25 cellular contexts compared by ENCODE assay signal in the genomic region with DNA sequence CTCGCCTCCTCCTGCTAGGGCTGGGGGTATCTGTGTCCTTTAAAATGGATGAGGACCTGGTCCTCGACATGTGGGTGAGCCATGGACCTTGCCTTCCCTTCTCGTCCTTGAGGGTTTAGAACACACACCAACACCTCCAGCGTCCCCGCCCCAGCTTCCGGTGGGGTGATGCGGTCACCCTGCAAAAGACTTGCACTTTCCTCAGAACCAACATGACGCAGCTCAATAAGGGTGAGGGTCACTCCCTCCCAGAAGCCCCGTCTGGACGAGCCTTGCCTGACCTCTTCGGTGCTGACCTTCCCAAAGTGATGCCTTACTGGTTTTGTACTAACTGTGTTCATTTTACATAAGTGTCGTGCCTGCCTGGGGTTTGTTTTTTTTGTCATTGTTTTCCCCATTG. TPM values are rescaled to one million over a fixed set of nuclear protein-coding genes. Genes with fewer than 3 reads are reported as not detected.
DNase-seq lines count a peak whose midpoint lies in the region; TF ChIP-seq lines count a peak whose summit lies in the region.
"Had no signal": no experiment of that assay in that cellular context is flagged by ENCODE, and none has a peak within 500 bp of the region (broad histone marks: within the 10 kb centered on the region; RNA-seq: fewer than 3 reads in every experiment).

No MANE protein-coding gene starts in this region.

- H3K4me3 Mint-ChIP-seq in MCF 10A (ENCODE audit: unreplicated experiment): no peak overlapping the region
- peak overlapping the region; percentile 35 for H3K4me3 Mint-ChIP-seq in endothelial cell (ENCODE audit: unreplicated experiment)
- H3K4me3 Mint-ChIP-seq: CD14-positive monocyte; CD4-positive, alpha-beta T cell; CD8-positive, alpha-beta memory T cell; GM23338; H9; HFFc6 had no signal

- no peak overlapping the region for H2AFZ ChIP-seq in mammary epithelial cell (ENCODE audit: low read depth, low read length)
- H2AFZ ChIP-seq: GM23338 had no signal

- no peak for DNase-seq in MCF 10A (ENCODE audit: unreplicated experiment)
- DNase-seq in mammary epithelial cell: no peak
- DNase-seq in endothelial cell (ENCODE audit: low spot score): no peak
- no peak for DNase-seq in thyroid gland
- no peak for DNase-seq in 8988T
- DNase-seq in transverse colon: no peak
- DNase-seq: ACHN; AML-193; BE2C; CD4-positive, alpha-beta T cell; CD8-positive, alpha-beta memory T cell; DMS 273 treated with DMSO at 0.1 percent for 48 hours; DMS79; EL; GDM1; H9; HFFc6 had no signal

- H3K79me2 ChIP-seq in mammary epithelial cell (ENCODE audit: insufficient read depth, low read length): no peaks in the 10 kb centered on the region

- dilution Hi-C loops in mammary epithelial cell (cut with HindIII; ENCODE audit: low sequenced_read_pairs): no loop called here

- no TSS peak for BruUV-seq in MCF 10A (replicated peaks; lab: Mats Ljungman, UMichigan)
- BruUV-seq in mammary epithelial cell (replicated peaks; lab: Mats Ljungman, UMichigan): no TSS peak

- peaks cover 12% of the 10 kb centered on the region for H3K4me1 Mint-ChIP-seq in MCF 10A (ENCODE audit: insufficient read depth, unreplicated experiment)
- no peaks in the 10 kb centered on the region for H3K4me1 Mint-ChIP-seq in endothelial cell (ENCODE audit: unreplicated experiment)
- H3K4me1 Mint-ChIP-seq: CD14-positive monocyte; CD8-positive, alpha-beta memory T cell; GM23338; H9 had no signal

- intact Hi-C loops in MCF 10A (cut with micrococcal nuclease): no loop called here
- intact Hi-C loops in mammary epithelial cell (cut with micrococcal nuclease): no loop called here
- intact Hi-C loops in thyroid gland (cut with DNase I): no loop called here
- intact Hi-C loops in transverse colon (cut with DNase I; ENCODE audit: low total_unique reads): no loop called here

- in situ Hi-C loops in mammary epithelial cell (cut with MboI; ENCODE audit: low sequenced_read_pairs in 2 of 2) (no loop called here), transverse colon (cut with MboI; ENCODE audit: low pct_ligation_motif_present in 1 of 4, low pct_unique_long_range_greater_than_20kb in 1 of 4, low sequenced_read_pairs in 3 of 4) (loop anchor here in 1 of 4 donors (25.0 kb wide), 1 partner anchor 157 kb away; no protein-coding TSS in a partner anchor)

- no peaks in the 10 kb centered on the region for H3K4me1 ChIP-seq in mammary epithelial cell (ENCODE audit: insufficient read depth, low read length)
- H3K4me1 ChIP-seq in HUES6 (ENCODE audit: control insufficient read depth, insufficient read depth, low read length): no peaks in the 10 kb centered on the region
- no peaks in the 10 kb centered on the region for H3K4me1 ChIP-seq in thyroid gland
- H3K4me1 ChIP-seq in transverse colon: no peaks in the 10 kb centered on the region
- H3K4me1 ChIP-seq: A549; BE2C; BLaER1 treated with 17β-estradiol and CSF1 and Interleukin-3, amounts not matched to agents 10 nM and 100 nM had no signal

- TF ChIP-seq CTCF in MCF 10A (IDR thresholded peaks at IDR 0.05; ENCODE audit: unreplicated experiment) (no peak), mammary epithelial cell (conservative IDR thresholded peaks at IDR 0.05 in 1 of 2, IDR thresholded peaks at IDR 0.05 in 1 of 2; ENCODE audit: extremely low read depth in 1 of 2, insufficient read depth in 1 of 2, low read depth in 1 of 2, low read length in 2 of 2) (no peak), endothelial cell (IDR thresholded peaks at IDR 0.05; ENCODE audit: unreplicated experiment) (no peak), thyroid gland (IDR thresholded peaks at IDR 0.05) (no peak), transverse colon (IDR thresholded peaks at IDR 0.05) (no peak)

- H3K27me3 ChIP-seq in mammary epithelial cell (ENCODE audit: insufficient read depth, low read length) (no peaks in the 10 kb centered on the region), HUES6 (ENCODE audit: control insufficient read depth, insufficient read depth, low read length) (no peaks in the 10 kb centered on the region), thyroid gland (no peaks in the 10 kb centered on the region), transverse colon (no peaks in the 10 kb centered on the region)
- H3K27me3 ChIP-seq: BE2C; BLaER1 treated with 17β-estradiol and CSF1 and Interleukin-3, amounts not matched to agents 10 nM and 100 nM had no signal

- POLR2A ChIA-PET in MCF 10A (lab: Yijun Ruan, JAX): no interaction called here

- no peaks in the 10 kb centered on the region for H3K27me3 Mint-ChIP-seq in MCF 10A (ENCODE audit: insufficient read depth, unreplicated experiment)
- H3K27me3 Mint-ChIP-seq in endothelial cell (ENCODE audit: unreplicated experiment): peaks cover 8% of the 10 kb centered on the region

- H3K27ac Mint-ChIP-seq in MCF 10A (ENCODE audit: low read depth, unreplicated experiment): peak overlapping the region; percentile 88
- no peak overlapping the region for H3K27ac Mint-ChIP-seq in endothelial cell (ENCODE audit: unreplicated experiment)
- H3K27ac Mint-ChIP-seq: CD14-positive monocyte; CD4-positive, alpha-beta T cell; GM23338; HFFc6 had no signal

- TF ChIP-seq POLR2A in thyroid gland (IDR thresholded peaks at IDR 0.05) (no peak), transverse colon (IDR thresholded peaks at IDR 0.05) (no peak)

- TF ChIP-seq EP300 in transverse colon (IDR thresholded peaks at IDR 0.05; ENCODE audit: low read depth): no peak

- no peak overlapping the region for H3K27ac ChIP-seq in mammary epithelial cell (ENCODE audit: insufficient read depth, low read depth, low read length)
- H3K27ac ChIP-seq in HUES6 (ENCODE audit: low read depth, low read length): peak overlapping the region; percentile 39; the same call in 1 of the 2 replicates
- H3K27ac ChIP-seq in thyroid gland: peak overlapping the region in 2 of 3 donors; percentile 13 to 15
- no peak overlapping the region for H3K27ac ChIP-seq in transverse colon
- H3K27ac ChIP-seq: 22Rv1; A549; BLaER1 treated with 17β-estradiol and CSF1 and Interleukin-3, amounts not matched to agents 10 nM and 100 nM had no signal

- H3K36me3 ChIP-seq in mammary epithelial cell (ENCODE audit: insufficient read depth, low read length) (peaks cover 4% of the 10 kb centered on the region), HUES6 (ENCODE audit: control insufficient read depth, insufficient read depth, low read length) (peaks cover 49% of the 10 kb centered on the region), thyroid gland (peaks cover 22 to 28% of the 10 kb centered on the region in 2 donors), transverse colon (peaks cover 0 to 6% (median 0%) of the 10 kb centered on the region in 4 donors)
- H3K36me3 ChIP-seq: BE2C; BLaER1 treated with 17β-estradiol and CSF1 and Interleukin-3, amounts not matched to agents 10 nM and 100 nM had no signal

- H3K9me3 Mint-ChIP-seq in MCF 10A (ENCODE audit: unreplicated experiment): no peaks in the 10 kb centered on the region
- H3K9me3 Mint-ChIP-seq in endothelial cell (ENCODE audit: unreplicated experiment): no peaks in the 10 kb centered on the region
- H3K9me3 Mint-ChIP-seq: CD4-positive, alpha-beta T cell; CD8-positive, alpha-beta memory T cell; GM23338; H9; HFFc6 had no signal

- H3K9ac ChIP-seq in mammary epithelial cell (ENCODE audit: insufficient read depth, low read length) (no peak overlapping the region), HUES6 (ENCODE audit: low read length) (no peak overlapping the region)
- H3K9ac ChIP-seq: BLaER1 treated with 17β-estradiol and CSF1 and Interleukin-3, amounts not matched to agents 10 nM and 100 nM had no signal

- no peak overlapping the region for H3K4me3 ChIP-seq in mammary epithelial cell (replicated peaks in 1 of 3; ENCODE audit: insufficient read depth in 1 of 3, low read depth in 2 of 3, low read length in 3 of 3)
- H3K4me3 ChIP-seq in HUES6 (ENCODE audit: low read depth, low read length): no peak overlapping the region
- no peak overlapping the region for H3K4me3 ChIP-seq in thyroid gland (replicated peaks in 1 of 3)
- no peak overlapping the region for H3K4me3 ChIP-seq in transverse colon
- H3K4me3 ChIP-seq: A549; BLaER1 treated with 17β-estradiol and CSF1 and Interleukin-3, amounts not matched to agents 10 nM and 100 nM; GM12878; GM23338 had no signal

- H3K9me3 ChIP-seq in mammary epithelial cell (replicated peaks; ENCODE audit: insufficient read depth, low read length) (no peaks in the 10 kb centered on the region), HUES6 (ENCODE audit: control insufficient read depth, insufficient read depth, low read depth, low read length) (no peaks in the 10 kb centered on the region), thyroid gland (no peaks in the 10 kb centered on the region), transverse colon (no peaks in the 10 kb centered on the region)
- H3K9me3 ChIP-seq: A549; BE2C; BLaER1 treated with 17β-estradiol and CSF1 and Interleukin-3, amounts not matched to agents 10 nM and 100 nM had no signal

- no peak overlapping the region for H3K4me2 ChIP-seq in mammary epithelial cell (ENCODE audit: insufficient read depth, low read depth, low read length)
- H3K4me2 ChIP-seq: A549; BLaER1 treated with 17β-estradiol and CSF1 and Interleukin-3, amounts not matched to agents 10 nM and 100 nM; GM23338 had no signal

- CTCF ChIA-PET in MCF 10A (lab: Yijun Ruan, JAX): interaction anchor here (0.5 to 10.4 kb wide), 5 partner anchors 8 to 1049 kb away, joined by 3 to 115 read pairs (median 4); no protein-coding TSS in a partner anchor
- CTCF ChIA-PET in mammary epithelial cell (lab: Charles Lee; ENCODE audit: low non-redundant PET): no interaction called here

- H3K36me3 Mint-ChIP-seq in MCF 10A (ENCODE audit: insufficient read depth, unreplicated experiment): peaks cover 73% of the 10 kb centered on the region
- H3K36me3 Mint-ChIP-seq in endothelial cell (ENCODE audit: low read depth, unreplicated experiment): peaks cover 25% of the 10 kb centered on the region
- H3K36me3 Mint-ChIP-seq: CD14-positive monocyte had no signal

- 96% methylated on average over 12 of the region's 12 CpGs for WGBS in mammary epithelial cell (ENCODE audit: low coverage, missing lambda C conversion rate)
- WGBS in thyroid gland, 2 donors: 86 to 87% methylated on average over 12 of the region's 12 CpGs
- 84 to 86% methylated on average over 11 to 12 of the region's 12 CpGs for WGBS in transverse colon (ENCODE audit: low coverage in 1 of 2), 2 donors

- H4K20me1 ChIP-seq in mammary epithelial cell (ENCODE audit: insufficient read depth, low read length): no peaks in the 10 kb centered on the region
- H4K20me1 ChIP-seq: BLaER1 treated with 17β-estradiol and CSF1 and Interleukin-3, amounts not matched to agents 10 nM and 100 nM had no signal

RNA-seq across cellular contexts. Expression of a gene that starts 41.0 kb away (rescaled TPM):
- not detected in 2 replicates for total RNA-seq in MCF 10A (2022)
- not detected for total RNA-seq in mammary epithelial cell
- polyA plus RNA-seq in mammary epithelial cell: not detected
- polyA minus RNA-seq in mammary epithelial cell: not detected
- total RNA-seq in endothelial cell (ENCODE audit: unreplicated experiment): not detected
- total RNA-seq in thyroid gland: not detected
- not detected for total RNA-seq in transverse colon
- total RNA-seq: CD8-positive, alpha-beta memory T cell; GM12878; GM23338; H4; HFFc6 had no signal
- polyA plus RNA-seq: A549; CD14-positive monocyte; CD8-positive, alpha-beta memory T cell; GM12878; GM23338 had no signal

Comparison
In these comparisons a context has a peak if more than half of its experiments do, and no peak if none do; other contexts are left out.
1. H3K27ac ChIP-seq: peak in HUES6 (single experiment) and thyroid gland (2 of 3); none in mammary epithelial cell (single experiment) and transverse colon (0 of 4).